In genomic region chr20:63775096-63775978, GRCh38 we compare ENCODE assay signal across 1 cellular context.
A peak's percentile ranks its signal among the peaks of the same experiment; 100 is the strongest.
TF ChIP-seq lines count a peak whose summit lies in the region.

No MANE protein-coding gene starts in this region.

TF ChIP-seq in HepG2, 621 proteins besides CTCF, POLR2A, EP300 and RAD21 (continued from another document and continues in another):
- TF ChIP-seq ZNF18 (CRISPR knock-in tag; IDR thresholded peaks at IDR 0.05; ENCODE audit: insufficient replicate concordance) (no peak), ELF4 (CRISPR knock-in tag; IDR thresholded peaks at IDR 0.05; ENCODE audit: borderline replicate concordance) (no peak), ARNTL (CRISPR knock-in tag; IDR thresholded peaks at IDR 0.05) (0 out of 2 replicates have a peak, but pooled peaks have one; percentile 29), CREM (IDR thresholded peaks at IDR 0.05) (no peak), CREM (CRISPR knock-in tag; IDR thresholded peaks at IDR 0.05) (0 out of 2 replicates have a peak, but pooled peaks have one; percentile 13), RAD51 (IDR thresholded peaks at IDR 0.05; ENCODE audit: borderline replicate concordance) (no peak), ZBTB10 (CRISPR knock-in tag; IDR thresholded peaks at IDR 0.05; ENCODE audit: borderline replicate concordance) (no peak), ZNF235 (CRISPR knock-in tag; IDR thresholded peaks at IDR 0.05; ENCODE audit: borderline replicate concordance) (0 out of 2 replicates have a peak, but pooled peaks have one; percentile 30), ZNF224 (CRISPR knock-in tag; IDR thresholded peaks at IDR 0.05) (no peak), CCAR2 (optimal IDR thresholded peaks at IDR 0.05; ENCODE audit: low read depth, low read length) (no peak), CREBL2 (CRISPR knock-in tag; IDR thresholded peaks at IDR 0.05; ENCODE audit: borderline replicate concordance) (no peak), ETV6 (CRISPR knock-in tag; conservative IDR thresholded peaks at IDR 0.05) (0 out of 2 replicates have a peak, but pooled peaks have one; percentile 21), CHD2 (IDR thresholded peaks at IDR 0.05; ENCODE audit: low read depth, low read length) (no peak), HMGXB3 (CRISPR knock-in tag; IDR thresholded peaks at IDR 0.05; ENCODE audit: borderline replicate concordance) (no peak), ZNF687 (CRISPR knock-in tag; IDR thresholded peaks at IDR 0.05) (peak; percentile 27), ZFP91 (CRISPR knock-in tag; IDR thresholded peaks at IDR 0.05; ENCODE audit: borderline replicate concordance) (peak; percentile 26; the same call in 1 of the 2 replicates), THAP7 (CRISPR knock-in tag; IDR thresholded peaks at IDR 0.05) (no peak), ZNF121 (CRISPR knock-in tag; IDR thresholded peaks at IDR 0.05) (no peak), NKX3-1 (CRISPR knock-in tag; IDR thresholded peaks at IDR 0.05) (no peak), SATB2 (CRISPR knock-in tag; IDR thresholded peaks at IDR 0.05) (no peak), SIX1 (CRISPR knock-in tag; IDR thresholded peaks at IDR 0.05; ENCODE audit: borderline replicate concordance) (no peak), ELF1 (CRISPR knock-in tag; IDR thresholded peaks at IDR 0.05) (no peak), ZNF281 (CRISPR knock-in tag; IDR thresholded peaks at IDR 0.05; ENCODE audit: borderline replicate concordance) (no peak), ZNF570 (CRISPR knock-in tag; IDR thresholded peaks at IDR 0.05; ENCODE audit: borderline replicate concordance) (no peak), HOXA3 (CRISPR knock-in tag; IDR thresholded peaks at IDR 0.05) (peak; percentile 54; the same call in 1 of the 2 replicates), ZBTB7B (CRISPR knock-in tag; IDR thresholded peaks at IDR 0.05) (peak; percentile 94), ZNF770 (CRISPR knock-in tag; IDR thresholded peaks at IDR 0.05) (no peak), TFAP4 (IDR thresholded peaks at IDR 0.05; ENCODE audit: borderline replicate concordance, low read depth) (no peak), ZNF761 (CRISPR knock-in tag; conservative IDR thresholded peaks at IDR 0.05) (no peak), TGIF2 (CRISPR knock-in tag; IDR thresholded peaks at IDR 0.05) (no peak), ZNF7 (CRISPR knock-in tag; IDR thresholded peaks at IDR 0.05) (no peak), NCOA1 (CRISPR knock-in tag; IDR thresholded peaks at IDR 0.05) (no peak), PHF5A (CRISPR knock-in tag; IDR thresholded peaks at IDR 0.05; ENCODE audit: low read depth, unreplicated experiment) (no peak), ZSCAN20 (CRISPR knock-in tag; IDR thresholded peaks at IDR 0.05; ENCODE audit: borderline replicate concordance) (no peak), HOXD1 (CRISPR knock-in tag; IDR thresholded peaks at IDR 0.05) (no peak), ZFP82 (CRISPR knock-in tag; IDR thresholded peaks at IDR 0.05; ENCODE audit: borderline replicate concordance) (no peak), ZNF660 (CRISPR knock-in tag; IDR thresholded peaks at IDR 0.05; ENCODE audit: borderline replicate concordance, low read depth) (no peak), CAMTA2 (CRISPR knock-in tag; IDR thresholded peaks at IDR 0.05; ENCODE audit: borderline replicate concordance) (0 out of 2 replicates have a peak, but pooled peaks have one; percentile 48), TCF12 (IDR thresholded peaks at IDR 0.05) (no peak), TCF12 (CRISPR knock-in tag; IDR thresholded peaks at IDR 0.05) (no peak)
